Comparison of ENCODE assay signal across 32 cellular contexts in the genomic region with DNA sequence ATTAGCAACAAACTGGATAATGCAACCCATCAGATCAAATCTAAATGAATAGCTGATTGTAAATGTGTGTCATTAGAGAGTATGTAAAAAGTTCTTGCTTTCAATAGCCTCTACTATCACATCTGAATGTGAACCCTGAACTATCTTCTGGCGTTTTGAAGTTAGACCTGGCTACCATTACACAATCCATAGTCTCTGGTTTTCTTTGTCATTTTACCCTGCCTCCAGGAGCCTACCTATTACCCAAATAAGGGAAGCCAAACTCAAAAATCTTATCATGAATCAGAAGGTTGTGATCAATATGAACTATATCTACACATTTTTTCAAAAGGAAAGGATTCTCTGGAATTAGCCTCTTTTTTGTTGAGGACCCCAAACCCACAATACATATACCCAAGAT. TPM values are rescaled to one million over a fixed set of nuclear protein-coding genes. Genes with fewer than 3 reads are reported as not detected.
DNase-seq lines count a peak whose midpoint lies in the region; ATAC-seq, FAIRE-seq and TF ChIP-seq lines count a peak whose summit lies in the region.
"Had no signal": no experiment of that assay in that cellular context is flagged by ENCODE, and none has a peak within 500 bp of the region (broad histone marks: within the 10 kb centered on the region; RNA-seq: fewer than 3 reads in every experiment).

No MANE protein-coding gene starts in this region.

- H3K27ac Mint-ChIP-seq in activated T-cell treated with anti-CD3 and anti-CD28 coated beads, Interleukin-2, amount 50 U/mL, for 24 hours: peak overlapping the region; percentile 66
- H3K27ac Mint-ChIP-seq in CD4-positive, CD25-positive, alpha-beta regulatory T cell: peak overlapping the region in 2 of 3 donors; percentile 30 to 58
- peak overlapping the region; percentile 38 for H3K27ac Mint-ChIP-seq in activated T-helper 17 cell treated with anti-CD3 and anti-CD28 coated beads, Interleukin-2, amount 50 U/mL, for 72 hours
- H3K27ac Mint-ChIP-seq in endothelial cell (ENCODE audit: unreplicated experiment): no peak overlapping the region
- H3K27ac Mint-ChIP-seq: CD8-positive, alpha-beta T cell; GM23338; HFFc6 had no signal

- no peaks in the 10 kb centered on the region for H3K9me3 Mint-ChIP-seq in activated T-cell treated with anti-CD3 and anti-CD28 coated beads, Interleukin-2, amount 50 U/mL, for 24 hours
- peaks cover 0 to under 1% (median 0%) of the 10 kb centered on the region in 7 donors for H3K9me3 Mint-ChIP-seq in CD4-positive, CD25-positive, alpha-beta regulatory T cell
- H3K9me3 Mint-ChIP-seq in activated T-helper 17 cell treated with anti-CD3 and anti-CD28 coated beads, Interleukin-2, amount 50 U/mL, for 72 hours: no peaks in the 10 kb centered on the region
- H3K9me3 Mint-ChIP-seq in endothelial cell (ENCODE audit: unreplicated experiment): no peaks in the 10 kb centered on the region
- H3K9me3 Mint-ChIP-seq: CD8-positive, alpha-beta T cell; GM23338; HFFc6; IgD-negative memory B cell had no signal

- no peak for TF ChIP-seq CTCF in endothelial cell (IDR thresholded peaks at IDR 0.05; ENCODE audit: unreplicated experiment)

- no peaks in the 10 kb centered on the region for H3K27me3 Mint-ChIP-seq in activated T-cell treated with anti-CD3 and anti-CD28 coated beads, Interleukin-2, amount 50 U/mL, for 24 hours
- H3K27me3 Mint-ChIP-seq in CD4-positive, CD25-positive, alpha-beta regulatory T cell: no peaks in the 10 kb centered on the region
- no peaks in the 10 kb centered on the region for H3K27me3 Mint-ChIP-seq in activated T-helper 17 cell treated with anti-CD3 and anti-CD28 coated beads, Interleukin-2, amount 50 U/mL, for 72 hours
- no peaks in the 10 kb centered on the region for H3K27me3 Mint-ChIP-seq in endothelial cell (ENCODE audit: unreplicated experiment)
- H3K27me3 Mint-ChIP-seq: IgD-negative memory B cell had no signal

- FAIRE-seq in H54 (lab: Jason Lieb, UNC): peak; percentile 6
- FAIRE-seq: A204.1, GM12891 had no signal

- peaks cover 30% of the 10 kb centered on the region for H3K36me3 ChIP-seq in CD4-positive, CD25-positive, alpha-beta regulatory T cell (ENCODE audit: control insufficient read depth, insufficient read depth, low read length)

- no peaks in the 10 kb centered on the region for H3K27me3 ChIP-seq in CD4-positive, CD25-positive, alpha-beta regulatory T cell (ENCODE audit: control insufficient read depth, insufficient read depth, low read length)
- H3K27me3 ChIP-seq: BLaER1 had no signal

- peaks cover 6% of the 10 kb centered on the region for H3K4me1 Mint-ChIP-seq in activated T-cell treated with anti-CD3 and anti-CD28 coated beads, Interleukin-2, amount 50 U/mL, for 24 hours (ENCODE audit: low read depth)
- H3K4me1 Mint-ChIP-seq in CD4-positive, CD25-positive, alpha-beta regulatory T cell: peaks cover 10 to 21% (median 13%) of the 10 kb centered on the region in 4 donors
- H3K4me1 Mint-ChIP-seq in activated T-helper 17 cell treated with anti-CD3 and anti-CD28 coated beads, Interleukin-2, amount 50 U/mL, for 72 hours: peaks cover 19% of the 10 kb centered on the region
- no peaks in the 10 kb centered on the region for H3K4me1 Mint-ChIP-seq in endothelial cell (ENCODE audit: unreplicated experiment)
- H3K4me1 Mint-ChIP-seq: GM23338 had no signal

- H3K4me3 ChIP-seq in CD4-positive, CD25-positive, alpha-beta regulatory T cell (ENCODE audit: low read depth, low read length): no peak overlapping the region
- H3K4me3 ChIP-seq: BLaER1, GM23338, HAP-1 had no signal

- TF ChIP-seq POLR2A in H54 (IDR thresholded peaks at IDR 0.05; ENCODE audit: low read depth, low read length): no peak

- H3K4me1 ChIP-seq in CD4-positive, CD25-positive, alpha-beta regulatory T cell (ENCODE audit: control insufficient read depth, insufficient read depth, low read length, poor library complexity, severe bottlenecking): peaks cover 5% of the 10 kb centered on the region
- H3K4me1 ChIP-seq: Caco-2, HAP-1 had no signal

- peaks cover 51% of the 10 kb centered on the region for H3K36me3 Mint-ChIP-seq in activated T-cell treated with anti-CD3 and anti-CD28 coated beads, Interleukin-2, amount 50 U/mL, for 24 hours (ENCODE audit: low read depth)
- H3K36me3 Mint-ChIP-seq in CD4-positive, CD25-positive, alpha-beta regulatory T cell: peaks cover 17% of the 10 kb centered on the region
- peaks cover 68% of the 10 kb centered on the region for H3K36me3 Mint-ChIP-seq in activated T-helper 17 cell treated with anti-CD3 and anti-CD28 coated beads, Interleukin-2, amount 50 U/mL, for 72 hours (ENCODE audit: low read depth)
- peaks cover 10% of the 10 kb centered on the region for H3K36me3 Mint-ChIP-seq in endothelial cell (ENCODE audit: low read depth, unreplicated experiment)

- H3K4me3 Mint-ChIP-seq in activated T-cell treated with anti-CD3 and anti-CD28 coated beads, Interleukin-2, amount 50 U/mL, for 24 hours: no peak overlapping the region
- no peak overlapping the region for H3K4me3 Mint-ChIP-seq in CD4-positive, CD25-positive, alpha-beta regulatory T cell
- H3K4me3 Mint-ChIP-seq in activated T-helper 17 cell treated with anti-CD3 and anti-CD28 coated beads, Interleukin-2, amount 50 U/mL, for 72 hours: no peak overlapping the region
- H3K4me3 Mint-ChIP-seq in endothelial cell (ENCODE audit: unreplicated experiment): no peak overlapping the region
- H3K4me3 Mint-ChIP-seq: CD8-positive, alpha-beta T cell; GM23338; HFFc6; IgD-negative memory B cell had no signal

- H3K9me3 ChIP-seq in CD4-positive, CD25-positive, alpha-beta regulatory T cell (ENCODE audit: control insufficient read depth in 2 of 2, low read length in 2 of 2): no peaks in the 10 kb centered on the region
- H3K9me3 ChIP-seq: Caco-2, HAP-1 had no signal

- no peak for ATAC-seq in CD4-positive, CD25-positive, alpha-beta regulatory T cell (ENCODE audit: low read depth in 2 of 2)
- ATAC-seq in activated T-helper 17 cell treated with anti-CD3 and anti-CD28 coated beads, Interleukin-2, amount 50 U/mL, for 72 hours (replicated peaks): no peak
- no peak for ATAC-seq in HG02973 (IDR thresholded peaks at IDR 0.05; ENCODE audit: unreplicated experiment)
- ATAC-seq: CD8-positive, alpha-beta T cell; GM23338; Panc1 had no signal

- H3K27ac ChIP-seq in CD4-positive, CD25-positive, alpha-beta regulatory T cell (ENCODE audit: insufficient read depth, low read length, poor library complexity, severe bottlenecking): no peak overlapping the region
- H3K27ac ChIP-seq: BLaER1, KMS-11 had no signal

- no peak for DNase-seq in activated T-cell treated with anti-CD3 and anti-CD28 coated beads, Interleukin-2, amount 50 U/mL, for 24 hours
- DNase-seq in activated T-cell treated with anti-CD3 and anti-CD28 coated beads for 4 hours: no peak
- DNase-seq in CD4-positive, CD25-positive, alpha-beta regulatory T cell: no peak
- DNase-seq in H54 (ENCODE audit: insufficient read length, low spot score): no peak
- no peak for DNase-seq in NCI-H1092 (lab: John Stamatoyannopoulos, UW)
- DNase-seq in endothelial cell (ENCODE audit: low spot score): no peak
- DNase-seq: Caco-2; CD8-positive, alpha-beta T cell; DMS 273 treated with DMSO at 0.1 percent for 48 hours; DMS79; GF-D8; HFFc6; NCI-H1048; NCI-H1417 treated with DMSO at 0.1 percent for 48 hours; NCI-H1694 treated with DMSO at 0.1 percent for 48 hours; NCI-H2081; NCI-H2171; NCI-H226; NCI-H510A; NCI-H69; SHP77 treated with DMSO at 0.1 percent for 48 hours had no signal

RNA-seq across cellular contexts. Expression of a gene that starts 31.8 kb away (rescaled TPM):
- total RNA-seq in CD4-positive, CD25-positive, alpha-beta regulatory T cell: 87.4 TPM
- polyA plus RNA-seq in CD4-positive, CD25-positive, alpha-beta regulatory T cell: 10 to 100 TPM; 21.4 to 25.2 (median 22.9) TPM
- total RNA-seq in activated T-helper 17 cell treated with anti-CD3 and anti-CD28 coated beads, Interleukin-2, amount 50 U/mL, for 72 hours: 10 to 100 TPM; 50.8 to 62.0 TPM
- 55.2 TPM for total RNA-seq in endothelial cell (ENCODE audit: unreplicated experiment)

RNA-seq across cellular contexts. Expression of a gene that starts 39.4 kb away (rescaled TPM):
- total RNA-seq in CD4-positive, CD25-positive, alpha-beta regulatory T cell: not detected
- 1 to 10 TPM in 1 of 4 donors, under 1 TPM in 3; 0.38 to 2.2 (median 0.63) TPM for polyA plus RNA-seq in CD4-positive, CD25-positive, alpha-beta regulatory T cell
- total RNA-seq in activated T-helper 17 cell treated with anti-CD3 and anti-CD28 coated beads, Interleukin-2, amount 50 U/mL, for 72 hours: not detected
- not detected for total RNA-seq in endothelial cell (ENCODE audit: unreplicated experiment)
- total RNA-seq: Caco-2; CD8-positive, alpha-beta T cell; HFFc6 had no signal
- polyA plus RNA-seq: AG04450 had no signal

RNA-seq across cellular contexts. Expression of a gene that starts 44.6 kb away (rescaled TPM):
- not detected for total RNA-seq in CD4-positive, CD25-positive, alpha-beta regulatory T cell
- not detected for polyA plus RNA-seq in CD4-positive, CD25-positive, alpha-beta regulatory T cell
- not detected for total RNA-seq in activated T-helper 17 cell treated with anti-CD3 and anti-CD28 coated beads, Interleukin-2, amount 50 U/mL, for 72 hours
- total RNA-seq in endothelial cell (ENCODE audit: unreplicated experiment): 0.82 TPM
- total RNA-seq: Caco-2; CD8-positive, alpha-beta T cell; HFFc6 had no signal
- polyA plus RNA-seq: AG04450 had no signal
